Comparison of ENCODE assay signal across 9 cellular contexts in genomic region chr13:29758591-29759114, GRCh38.
DNase-seq lines count a peak whose midpoint lies in the region; ATAC-seq and TF ChIP-seq lines count a peak whose summit lies in the region.
"Had no signal": no experiment of that assay in that cellular context is flagged by ENCODE, and none has a peak within 500 bp of the region (broad histone marks: within the 10 kb centered on the region; RNA-seq: fewer than 3 reads in every experiment).

No MANE protein-coding gene starts in this region.

- H3K9me3 Mint-ChIP-seq in activated CD4-positive, alpha-beta T cell treated with anti-CD3 and anti-CD28 coated beads, Interleukin-2, amount 10 ng/mL, durations not matched to agents 24 days and 14 days: no peaks in the 10 kb centered on the region
- no peaks in the 10 kb centered on the region for H3K9me3 Mint-ChIP-seq in stimulated activated naive CD8-positive, alpha-beta T cell treated with anti-CD3 and anti-CD28 coated beads, Interleukin-15, Interleukin-2, amounts not matched to agents 100 ng/mL and 50 ng/mL, for 24 hours
- H3K9me3 Mint-ChIP-seq in glutamatergic neuron (ENCODE audit: unreplicated experiment): peaks cover 1% of the 10 kb centered on the region

- TF ChIP-seq POLR2A in prostate gland (IDR thresholded peaks at IDR 0.05): no peak

- peak; percentile 90 for ATAC-seq in GM19467 (IDR thresholded peaks at IDR 0.05; ENCODE audit: unreplicated experiment)
- peak; percentile 75 for ATAC-seq in HG03558 (IDR thresholded peaks at IDR 0.05; ENCODE audit: extremely low read depth, unreplicated experiment)

- peak overlapping the region; percentile 70 for H3K27ac Mint-ChIP-seq in activated CD4-positive, alpha-beta T cell treated with anti-CD3 and anti-CD28 coated beads, Interleukin-2, amount 10 ng/mL, durations not matched to agents 24 days and 14 days
- H3K27ac Mint-ChIP-seq in stimulated activated naive CD8-positive, alpha-beta T cell treated with anti-CD3 and anti-CD28 coated beads, Interleukin-15, Interleukin-2, amounts not matched to agents 100 ng/mL and 50 ng/mL, for 24 hours: peak overlapping the region; percentile 69
- no peak overlapping the region for H3K27ac Mint-ChIP-seq in glutamatergic neuron (ENCODE audit: unreplicated experiment)

- H3K9me3 ChIP-seq in prostate gland: no peaks in the 10 kb centered on the region

- H3K4me1 Mint-ChIP-seq in activated CD4-positive, alpha-beta T cell treated with anti-CD3 and anti-CD28 coated beads, Interleukin-2, amount 10 ng/mL, durations not matched to agents 24 days and 14 days: peaks cover 16% of the 10 kb centered on the region
- H3K4me1 Mint-ChIP-seq in stimulated activated naive CD8-positive, alpha-beta T cell treated with anti-CD3 and anti-CD28 coated beads, Interleukin-15, Interleukin-2, amounts not matched to agents 100 ng/mL and 50 ng/mL, for 24 hours (ENCODE audit: low read depth): peaks cover 32% of the 10 kb centered on the region
- H3K4me1 Mint-ChIP-seq in glutamatergic neuron (ENCODE audit: low read depth, unreplicated experiment): peaks cover 5% of the 10 kb centered on the region

- DNase-seq in C1 segment of cervical spinal cord (lab: John Stamatoyannopoulos, UW) (peak in 8 of 14 donors; percentile 15 to 55 (median 31)), head of caudate nucleus (peak in 31 of 42 donors; percentile 10 to 69 (median 39)), prostate gland (ENCODE audit: low spot score) (no peak), glutamatergic neuron (no peak)
- DNase-seq in activated CD4-positive, alpha-beta T cell treated with anti-CD3 and anti-CD28 coated beads, Interleukin-2, amount 10 ng/mL, durations not matched to agents 24 days and 14 days: peak; percentile 79

- no peak overlapping the region for H3K27ac ChIP-seq in prostate gland
- H3K27ac ChIP-seq: parathyroid adenoma had no signal

- no peak overlapping the region for H3K4me3 ChIP-seq in prostate gland

- no peaks in the 10 kb centered on the region for H3K27me3 ChIP-seq in prostate gland (replicated peaks; ENCODE audit: insufficient read depth)

- 67% methylated on average over 8 of the region's 8 CpGs for WGBS in prostate gland

- H3K27me3 Mint-ChIP-seq in activated CD4-positive, alpha-beta T cell treated with anti-CD3 and anti-CD28 coated beads, Interleukin-2, amount 10 ng/mL, durations not matched to agents 24 days and 14 days: no peaks in the 10 kb centered on the region
- H3K27me3 Mint-ChIP-seq in stimulated activated naive CD8-positive, alpha-beta T cell treated with anti-CD3 and anti-CD28 coated beads, Interleukin-15, Interleukin-2, amounts not matched to agents 100 ng/mL and 50 ng/mL, for 24 hours: no peaks in the 10 kb centered on the region
- peaks cover 3% of the 10 kb centered on the region for H3K27me3 Mint-ChIP-seq in glutamatergic neuron (ENCODE audit: unreplicated experiment)

- no peaks in the 10 kb centered on the region for H3K4me1 ChIP-seq in prostate gland (replicated peaks)
- H3K4me1 ChIP-seq: parathyroid adenoma had no signal

- peak overlapping the region; percentile 19 for H3K4me3 Mint-ChIP-seq in activated CD4-positive, alpha-beta T cell treated with anti-CD3 and anti-CD28 coated beads, Interleukin-2, amount 10 ng/mL, durations not matched to agents 24 days and 14 days
- H3K4me3 Mint-ChIP-seq in stimulated activated naive CD8-positive, alpha-beta T cell treated with anti-CD3 and anti-CD28 coated beads, Interleukin-15, Interleukin-2, amounts not matched to agents 100 ng/mL and 50 ng/mL, for 24 hours: peak overlapping the region; percentile 34
- H3K4me3 Mint-ChIP-seq in glutamatergic neuron (ENCODE audit: unreplicated experiment): no peak overlapping the region

- TF ChIP-seq CTCF in prostate gland (IDR thresholded peaks at IDR 0.05) (no peak), glutamatergic neuron (IDR thresholded peaks at IDR 0.05; ENCODE audit: partially characterized antibody, unreplicated experiment) (no peak)

- intact Hi-C loops in activated CD4-positive, alpha-beta T cell treated with anti-CD3 and anti-CD28 coated beads, Interleukin-2, amount 10 ng/mL, durations not matched to agents 24 days and 14 days (cut with micrococcal nuclease): loop anchor here (5.0 to 10.0 kb wide), 3 partner anchors 89 to 1286 kb away; no protein-coding TSS in a partner anchor
- intact Hi-C loops in head of caudate nucleus (cut with DNase I): no loop called here
- intact Hi-C loops in prostate gland (cut with DNase I): no loop called here

- no peaks in the 10 kb centered on the region for H3K36me3 ChIP-seq in prostate gland

- H3K36me3 Mint-ChIP-seq in activated CD4-positive, alpha-beta T cell treated with anti-CD3 and anti-CD28 coated beads, Interleukin-2, amount 10 ng/mL, durations not matched to agents 24 days and 14 days (ENCODE audit: low read depth): peaks cover 1% of the 10 kb centered on the region
- no peaks in the 10 kb centered on the region for H3K36me3 Mint-ChIP-seq in stimulated activated naive CD8-positive, alpha-beta T cell treated with anti-CD3 and anti-CD28 coated beads, Interleukin-15, Interleukin-2, amounts not matched to agents 100 ng/mL and 50 ng/mL, for 24 hours (ENCODE audit: low read depth)
- H3K36me3 Mint-ChIP-seq in glutamatergic neuron (ENCODE audit: unreplicated experiment): peaks cover 9% of the 10 kb centered on the region

Comparison
In these comparisons a context has a peak if more than half of its experiments do, and no peak if none do; other contexts are left out.
1. DNase-seq: peak in C1 segment of cervical spinal cord (8 of 14), activated CD4-positive, alpha-beta T cell treated with anti-CD3 and anti-CD28 coated beads, Interleukin-2, amount 10 ng/mL, durations not matched to agents 24 days and 14 days (single experiment) and head of caudate nucleus (31 of 42); none in prostate gland (single experiment) and glutamatergic neuron (single experiment).